Comparison of ENCODE assay signal across 8 cellular contexts in the genomic region with DNA sequence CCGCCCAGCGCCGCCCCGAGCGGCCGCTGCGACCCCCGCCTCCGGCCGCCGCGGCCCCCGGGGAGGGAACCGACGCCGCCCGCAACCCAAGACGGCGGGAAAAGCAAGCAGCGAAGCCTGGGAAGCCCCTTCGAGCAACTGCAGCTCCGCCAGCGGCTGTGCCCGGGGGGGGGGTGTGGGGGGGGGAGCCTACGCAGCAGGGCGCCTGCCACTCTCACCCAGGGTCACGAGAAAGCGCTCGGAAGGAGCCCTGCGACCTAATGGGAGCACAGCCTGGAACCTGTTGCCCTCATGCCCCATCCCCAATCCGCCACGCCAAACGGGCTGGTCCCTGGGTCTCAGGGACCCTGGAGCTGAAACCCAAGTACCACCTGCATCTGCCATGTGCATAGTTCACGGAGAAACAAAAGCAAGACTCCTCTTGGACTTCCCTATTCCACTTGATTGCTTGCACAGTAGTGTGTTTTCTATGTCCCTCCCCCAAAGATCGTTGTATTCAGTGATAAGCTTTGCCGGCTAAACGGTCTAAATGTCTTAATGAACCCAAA. TPM values are rescaled to one million over a fixed set of nuclear protein-coding genes. Genes with fewer than 3 reads are reported as not detected.
DNase-seq lines count a peak whose midpoint lies in the region; ATAC-seq, FAIRE-seq and TF ChIP-seq lines count a peak whose summit lies in the region.

No MANE protein-coding gene starts in this region.

- no peaks in the 10 kb centered on the region for H4K20me1 ChIP-seq in HepG2 (ENCODE audit: insufficient read depth, low read length)

- peaks cover 5% of the 10 kb centered on the region for H3K27me3 Mint-ChIP-seq in activated T-helper 2 cell treated with anti-CD3 and anti-CD28 coated beads, Interferon-gamma antibody, Interleukin-2, Interleukin-4, amounts not matched to agents 10 μg/mL and 5 μg/mL and 100 μg/mL, durations not matched to agents 14 hours and 24 hours and 36 hours (ENCODE audit: low read depth)

- ATAC-seq in GM18511 (IDR thresholded peaks at IDR 0.05; ENCODE audit: unreplicated experiment) = peak; percentile 4
- no peak for ATAC-seq in HepG2
- ATAC-seq in GM18505 (IDR thresholded peaks at IDR 0.05; ENCODE audit: unreplicated experiment) = no peak

- H3K9me3 ChIP-seq in HepG2 (ENCODE audit: low read length) = no peaks in the 10 kb centered on the region

- CTCF ChIA-PET in HepG2 (lab: Yijun Ruan, JAX; ENCODE audit: low intra/inter-chr PET ratio, low total read pairs) = no interaction called here

- no peaks in the 10 kb centered on the region for H3K79me2 ChIP-seq in HepG2 (ENCODE audit: insufficient read depth, low read length)

- H3K27me3 ChIP-seq in HL-60 (ENCODE audit: insufficient read depth, poor library complexity, severe bottlenecking) (no peaks in the 10 kb centered on the region), HepG2 (ENCODE audit: control insufficient read depth in 1 of 2, insufficient read depth in 2 of 2, low read length in 2 of 2) (peaks cover 2 to 24% of the 10 kb centered on the region in 2 experiments; a peak in 4 of 5 replicates)

- peak overlapping the region; percentile 55 for H3K27ac Mint-ChIP-seq in activated T-helper 2 cell treated with anti-CD3 and anti-CD28 coated beads, Interferon-gamma antibody, Interleukin-2, Interleukin-4, amounts not matched to agents 10 μg/mL and 5 μg/mL and 100 μg/mL, durations not matched to agents 14 hours and 24 hours and 36 hours

- H3K27ac ChIP-seq in HL-60 (replicated peaks) = peak overlapping the region; percentile 86
- no peak overlapping the region for H3K27ac ChIP-seq in HepG2 (ENCODE audit: extremely low read length, insufficient read depth, low read length)

- H3K4me2 ChIP-seq in HepG2 (ENCODE audit: low read depth, low read length) = peak overlapping the region; percentile 51; the same call in 1 of the 2 replicates

- no peak overlapping the region for H3K9ac ChIP-seq in HepG2 (ENCODE audit: insufficient read depth, low read depth, low read length)

- peaks cover 4% of the 10 kb centered on the region for H3K36me3 Mint-ChIP-seq in activated T-helper 2 cell treated with anti-CD3 and anti-CD28 coated beads, Interferon-gamma antibody, Interleukin-2, Interleukin-4, amounts not matched to agents 10 μg/mL and 5 μg/mL and 100 μg/mL, durations not matched to agents 14 hours and 24 hours and 36 hours (ENCODE audit: low read depth)

- H3K4me3 Mint-ChIP-seq in activated T-helper 2 cell treated with anti-CD3 and anti-CD28 coated beads, Interferon-gamma antibody, Interleukin-2, Interleukin-4, amounts not matched to agents 10 μg/mL and 5 μg/mL and 100 μg/mL, durations not matched to agents 14 hours and 24 hours and 36 hours (ENCODE audit: low read depth) = peak overlapping the region; percentile 74

- in situ Hi-C loops in HepG2 (cut with HindIII; ENCODE audit: extremely low pct_ligation_motif_present, low pct_unique_long_range_greater_than_20kb) = no loop called here

- TF ChIP-seq EP300 in HepG2 (IDR thresholded peaks at IDR 0.05; ENCODE audit: low read depth in 2 of 2, low read length in 2 of 2) (no peak), HepG2 (CRISPR knock-in tag; IDR thresholded peaks at IDR 0.05; ENCODE audit: borderline replicate concordance) (no peak)

- peak overlapping the region; percentile 60 for H3K4me3 ChIP-seq in HL-60 (replicated peaks; ENCODE audit: insufficient read depth, low read length)
- H3K4me3 ChIP-seq in HepG2 (replicated peaks in 1 of 3; ENCODE audit: insufficient read depth in 1 of 3, low read depth in 2 of 3, low read length in 3 of 3) = no peak overlapping the region

- POLR2A ChIA-PET in HepG2 (lab: Yijun Ruan, JAX) = interaction anchor here (0.6 kb wide), 1 partner anchor 10 kb away, joined by 3 read pairs; no protein-coding TSS in a partner anchor

- TF ChIP-seq POLR2A in HepG2 (IDR thresholded peaks at IDR 0.05; ENCODE audit: insufficient read depth in 1 of 2, low read depth in 2 of 2, low read length in 2 of 2) = no peak
- no peak for TF ChIP-seq POLR2A in H54 (IDR thresholded peaks at IDR 0.05; ENCODE audit: low read depth, low read length)
- TF ChIP-seq POLR2A in GM18505 (IDR thresholded peaks at IDR 0.05; ENCODE audit: borderline replicate concordance, extremely low read depth, insufficient read depth, insufficient read length) = no peak

- TF ChIP-seq RAD21 in HepG2 (CRISPR knock-in tag; IDR thresholded peaks at IDR 0.05) = no peak

- no TSS peak for BruUV-seq in HepG2 (replicated peaks; lab: Mats Ljungman, UMichigan)

- no peaks in the 10 kb centered on the region for H3K36me3 ChIP-seq in HepG2 (replicated peaks in 1 of 2; ENCODE audit: control insufficient read depth in 1 of 2, insufficient read depth in 2 of 2, low read length in 2 of 2)

- peaks cover 20% of the 10 kb centered on the region for H3K4me1 Mint-ChIP-seq in activated T-helper 2 cell treated with anti-CD3 and anti-CD28 coated beads, Interferon-gamma antibody, Interleukin-2, Interleukin-4, amounts not matched to agents 10 μg/mL and 5 μg/mL and 100 μg/mL, durations not matched to agents 14 hours and 24 hours and 36 hours (ENCODE audit: low read depth)

- H3K9me3 Mint-ChIP-seq in activated T-helper 2 cell treated with anti-CD3 and anti-CD28 coated beads, Interferon-gamma antibody, Interleukin-2, Interleukin-4, amounts not matched to agents 10 μg/mL and 5 μg/mL and 100 μg/mL, durations not matched to agents 14 hours and 24 hours and 36 hours = no peaks in the 10 kb centered on the region

- intact Hi-C loops in activated T-helper 2 cell treated with anti-CD3 and anti-CD28 coated beads, Interferon-gamma antibody, Interleukin-2, Interleukin-4, amounts not matched to agents 10 μg/mL and 5 μg/mL and 100 μg/mL, durations not matched to agents 14 hours and 24 hours and 36 hours (cut with micrococcal nuclease) = loop anchor here (2.0 kb wide), 1 partner anchor 16 kb away; no protein-coding TSS in a partner anchor
- intact Hi-C loops in HepG2 (cut with micrococcal nuclease; ENCODE audit: unreplicated experiment) = no loop called here

- H3K4me1 ChIP-seq in HepG2 (ENCODE audit: insufficient read depth, low read length) = no peaks in the 10 kb centered on the region

- DNase-seq in HL-60 (ENCODE audit: low read depth in 1 of 2, low spot score in 1 of 2) (no peak), HepG2 (ENCODE audit: low spot score) (no peak), H54 (ENCODE audit: insufficient read length, low spot score) (no peak), globus pallidus (ENCODE audit: low spot score) (no peak), SHP77 treated with DMSO at 0.1 percent for 48 hours (lab: John Stamatoyannopoulos, UW) (no peak)
- DNase-seq in activated T-helper 2 cell treated with anti-CD3 and anti-CD28 coated beads, Interferon-gamma antibody, Interleukin-2, Interleukin-4, amounts not matched to agents 10 μg/mL and 5 μg/mL and 100 μg/mL, durations not matched to agents 14 hours and 24 hours and 36 hours (ENCODE audit: low spot score) = no peak

- no peak overlapping the region for H2AFZ ChIP-seq in HepG2 (ENCODE audit: low read length)

- FAIRE-seq in HepG2 (lab: Jason Lieb, UNC) = no peak
- no peak for FAIRE-seq in H54 (lab: Jason Lieb, UNC)

- TF ChIP-seq CTCF in HL-60 (IDR thresholded peaks at IDR 0.05; ENCODE audit: insufficient read depth, low read length) = no peak
- TF ChIP-seq CTCF in HepG2 (CRISPR knock-in tag; IDR thresholded peaks at IDR 0.05) = no peak

- WGBS in HepG2 (ENCODE audit: low lambda C conversion rate) = 90% methylated on average over 2 of the region's 37 CpGs

RNA-seq across cellular contexts. Expression of gene GAB3, which starts 0.3 kb away (rescaled TPM):
- total RNA-seq in activated T-helper 2 cell treated with anti-CD3 and anti-CD28 coated beads, Interferon-gamma antibody, Interleukin-2, Interleukin-4, amounts not matched to agents 10 μg/mL and 5 μg/mL and 100 μg/mL, durations not matched to agents 14 hours and 24 hours and 36 hours = 4.3 and 4.5 TPM in 2 replicates
- not detected in 2 replicates for total RNA-seq in HepG2 (2016; rRNA removed; fragmentation: Illumina TruSeq; extraction: Trizol)
- not detected in 2 replicates for total RNA-seq in HepG2 (2016; cell fraction: cytosol; rRNA removed; fragmentation: Illumina TruSeq; extraction: Trizol; ENCODE audit: low read depth)
- not detected in 2 replicates for total RNA-seq in HepG2 (2016; cell fraction: insoluble cytoplasmic fraction; rRNA removed; fragmentation: Illumina TruSeq; extraction: Trizol)
- not detected in 2 replicates for total RNA-seq in HepG2 (2016; cell fraction: membrane; rRNA removed; fragmentation: Illumina TruSeq; extraction: Trizol)
- total RNA-seq in HepG2 (2016; cell fraction: nucleus; rRNA removed; fragmentation: Illumina TruSeq; extraction: Trizol) = not detected in 2 replicates
- polyA plus RNA-seq in HepG2 (2011; rRNA removed) = 0.01 TPM in 1 of 2 replicates, not detected in the other
- not detected in 2 replicates for polyA plus RNA-seq in HepG2 (2011; cell fraction: cytosol; rRNA removed)
- polyA plus RNA-seq in HepG2 (2011; cell fraction: nucleus; rRNA removed) = not detected in 2 replicates
- not detected in 2 replicates for polyA plus RNA-seq in HepG2 (2012)
- polyA plus RNA-seq in HepG2 (2016; cell fraction: cytosol; fragmentation: Illumina TruSeq; extraction: Trizol; ENCODE audit: low read depth) = not detected in 2 replicates
- not detected in 2 replicates for polyA plus RNA-seq in HepG2 (2016; cell fraction: insoluble cytoplasmic fraction; fragmentation: Illumina TruSeq; extraction: Trizol; ENCODE audit: low read depth)
- polyA plus RNA-seq in HepG2 (2016; cell fraction: membrane; fragmentation: Illumina TruSeq; extraction: Trizol; ENCODE audit: low read depth) = not detected in 2 replicates
- polyA plus RNA-seq in HepG2 (2016; cell fraction: nucleus; fragmentation: Illumina TruSeq; extraction: Trizol; ENCODE audit: insufficient read depth, low read depth) = not detected in 2 replicates
- 0.21 TPM in 1 of 2 replicates, not detected in the other for polyA minus RNA-seq in HepG2 (2011; rRNA and poly(A)+ RNA removed; ENCODE audit: low replicate concordance)
- polyA minus RNA-seq in HepG2 (2011; cell fraction: cytosol; rRNA and poly(A)+ RNA removed) = not detected in 2 replicates
- not detected in 2 replicates for polyA minus RNA-seq in HepG2 (2011; cell fraction: nucleus; rRNA and poly(A)+ RNA removed)

RNA-seq across cellular contexts. Expression of gene DKC1, which starts 11.5 kb away (rescaled TPM):
- total RNA-seq in activated T-helper 2 cell treated with anti-CD3 and anti-CD28 coated beads, Interferon-gamma antibody, Interleukin-2, Interleukin-4, amounts not matched to agents 10 μg/mL and 5 μg/mL and 100 μg/mL, durations not matched to agents 14 hours and 24 hours and 36 hours = 150 TPM in 2 replicates
- total RNA-seq in HepG2 (2016; rRNA removed; fragmentation: Illumina TruSeq; extraction: Trizol) = 102 and 150 TPM in 2 replicates
- total RNA-seq in HepG2 (2016; cell fraction: cytosol; rRNA removed; fragmentation: Illumina TruSeq; extraction: Trizol; ENCODE audit: low read depth) = 22.8 and 23.0 TPM in 2 replicates
- 102 and 151 TPM in 2 replicates for total RNA-seq in HepG2 (2016; cell fraction: insoluble cytoplasmic fraction; rRNA removed; fragmentation: Illumina TruSeq; extraction: Trizol)
- total RNA-seq in HepG2 (2016; cell fraction: membrane; rRNA removed; fragmentation: Illumina TruSeq; extraction: Trizol) = 30.2 and 37.3 TPM in 2 replicates
- total RNA-seq in HepG2 (2016; cell fraction: nucleus; rRNA removed; fragmentation: Illumina TruSeq; extraction: Trizol) = 62.0 and 64.5 TPM in 2 replicates
- 45.4 and 61.6 TPM in 2 replicates for polyA plus RNA-seq in HepG2 (2011; rRNA removed)
- 42.0 and 60.1 TPM in 2 replicates for polyA plus RNA-seq in HepG2 (2011; cell fraction: cytosol; rRNA removed)
- polyA plus RNA-seq in HepG2 (2011; cell fraction: nucleus; rRNA removed) = 42.2 and 51.5 TPM in 2 replicates
- polyA plus RNA-seq in HepG2 (2012) = 78.2 and 80.7 TPM in 2 replicates
- polyA plus RNA-seq in HepG2 (2016; cell fraction: cytosol; fragmentation: Illumina TruSeq; extraction: Trizol; ENCODE audit: low read depth) = 10.7 and 11.1 TPM in 2 replicates
- 172 and 182 TPM in 2 replicates for polyA plus RNA-seq in HepG2 (2016; cell fraction: insoluble cytoplasmic fraction; fragmentation: Illumina TruSeq; extraction: Trizol; ENCODE audit: low read depth)
- 20.1 and 22.3 TPM in 2 replicates for polyA plus RNA-seq in HepG2 (2016; cell fraction: membrane; fragmentation: Illumina TruSeq; extraction: Trizol; ENCODE audit: low read depth)
- 93.0 and 104 TPM in 2 replicates for polyA plus RNA-seq in HepG2 (2016; cell fraction: nucleus; fragmentation: Illumina TruSeq; extraction: Trizol; ENCODE audit: insufficient read depth, low read depth)
- 31.1 and 142 TPM in 2 replicates for polyA minus RNA-seq in HepG2 (2011; rRNA and poly(A)+ RNA removed; ENCODE audit: low replicate concordance)
- polyA minus RNA-seq in HepG2 (2011; cell fraction: cytosol; rRNA and poly(A)+ RNA removed) = 26.4 and 28.8 TPM in 2 replicates
- polyA minus RNA-seq in HepG2 (2011; cell fraction: nucleus; rRNA and poly(A)+ RNA removed) = 83.4 and 85.1 TPM in 2 replicates

RNA-seq across cellular contexts. Expression of gene MPP1, which starts 54.1 kb away (rescaled TPM):
- 27.7 and 31.5 TPM in 2 replicates for total RNA-seq in activated T-helper 2 cell treated with anti-CD3 and anti-CD28 coated beads, Interferon-gamma antibody, Interleukin-2, Interleukin-4, amounts not matched to agents 10 μg/mL and 5 μg/mL and 100 μg/mL, durations not matched to agents 14 hours and 24 hours and 36 hours
- total RNA-seq in HepG2 (2016; rRNA removed; fragmentation: Illumina TruSeq; extraction: Trizol) = 8.1 and 9.4 TPM in 2 replicates
- 4.6 and 5.9 TPM in 2 replicates for total RNA-seq in HepG2 (2016; cell fraction: cytosol; rRNA removed; fragmentation: Illumina TruSeq; extraction: Trizol; ENCODE audit: low read depth)
- 8.7 and 9.1 TPM in 2 replicates for total RNA-seq in HepG2 (2016; cell fraction: insoluble cytoplasmic fraction; rRNA removed; fragmentation: Illumina TruSeq; extraction: Trizol)
- total RNA-seq in HepG2 (2016; cell fraction: membrane; rRNA removed; fragmentation: Illumina TruSeq; extraction: Trizol) = 5.0 and 5.5 TPM in 2 replicates
- 6.6 and 7.1 TPM in 2 replicates for total RNA-seq in HepG2 (2016; cell fraction: nucleus; rRNA removed; fragmentation: Illumina TruSeq; extraction: Trizol)
- polyA plus RNA-seq in HepG2 (2011; rRNA removed) = 7.0 and 7.8 TPM in 2 replicates
- 6.1 and 6.4 TPM in 2 replicates for polyA plus RNA-seq in HepG2 (2011; cell fraction: cytosol; rRNA removed)
- 12.9 and 14.5 TPM in 2 replicates for polyA plus RNA-seq in HepG2 (2011; cell fraction: nucleus; rRNA removed)
- polyA plus RNA-seq in HepG2 (2012) = 13.1 and 19.8 TPM in 2 replicates
- 2.6 and 2.9 TPM in 2 replicates for polyA plus RNA-seq in HepG2 (2016; cell fraction: cytosol; fragmentation: Illumina TruSeq; extraction: Trizol; ENCODE audit: low read depth)
- 8.3 and 8.9 TPM in 2 replicates for polyA plus RNA-seq in HepG2 (2016; cell fraction: insoluble cytoplasmic fraction; fragmentation: Illumina TruSeq; extraction: Trizol; ENCODE audit: low read depth)
- polyA plus RNA-seq in HepG2 (2016; cell fraction: membrane; fragmentation: Illumina TruSeq; extraction: Trizol; ENCODE audit: low read depth) = 3.6 and 3.7 TPM in 2 replicates
- polyA plus RNA-seq in HepG2 (2016; cell fraction: nucleus; fragmentation: Illumina TruSeq; extraction: Trizol; ENCODE audit: insufficient read depth, low read depth) = 14.1 and 14.8 TPM in 2 replicates
- 5.9 and 9.9 TPM in 2 replicates for polyA minus RNA-seq in HepG2 (2011; rRNA and poly(A)+ RNA removed; ENCODE audit: low replicate concordance)
- 4.9 and 6.3 TPM in 2 replicates for polyA minus RNA-seq in HepG2 (2011; cell fraction: cytosol; rRNA and poly(A)+ RNA removed)
- polyA minus RNA-seq in HepG2 (2011; cell fraction: nucleus; rRNA and poly(A)+ RNA removed) = 9.2 and 13.4 TPM in 2 replicates
